ENCODE assay signal across 8 cellular contexts in genomic region chr7:135169936-135170222, GRCh38. TPM values are rescaled to one million over a fixed set of nuclear protein-coding genes. Genes with fewer than 3 reads are reported as not detected.
A peak's percentile ranks its signal among the peaks of the same experiment; 100 is the strongest.
DNase-seq lines count a peak whose midpoint lies in the region; ATAC-seq, FAIRE-seq and TF ChIP-seq lines count a peak whose summit lies in the region.

No MANE protein-coding gene starts in this region.

- ATAC-seq in HG03060 (IDR thresholded peaks at IDR 0.05; ENCODE audit: low read depth, unreplicated experiment) = peak; percentile 0
- ATAC-seq in activated naive CD4-positive, alpha-beta T cell treated with anti-CD3 and anti-CD28 coated beads, Interleukin-2, amount 50 U/mL, for 72 hours = no peak

- TF ChIP-seq CTCF in kidney (IDR thresholded peaks at IDR 0.05; ENCODE audit: borderline replicate concordance, extremely low read depth, insufficient read depth) = no peak
- no peak for TF ChIP-seq CTCF in thyroid gland (IDR thresholded peaks at IDR 0.05)

- no peaks in the 10 kb centered on the region for H3K9me3 Mint-ChIP-seq in activated naive CD4-positive, alpha-beta T cell treated with anti-CD3 and anti-CD28 coated beads, Interleukin-2, amount 50 U/mL, for 72 hours

- DNase-seq in COR-L47 (lab: John Stamatoyannopoulos, UW) (peak; percentile 30), kidney (no peak), thyroid gland (no peak), NCI-H1694 (lab: John Stamatoyannopoulos, UW) (no peak), NCI-H69 (lab: John Stamatoyannopoulos, UW) (no peak), epidermal melanocyte (ENCODE audit: insufficient read length, low spot score) (no peak)
- DNase-seq in activated naive CD4-positive, alpha-beta T cell treated with anti-CD3 and anti-CD28 coated beads, Interleukin-2, amount 50 U/mL, for 72 hours (ENCODE audit: low spot score in 2 of 2) = no peak

- WGBS in thyroid gland, 2 donors = 6 to 7% methylated on average over 8 to 9 of the region's 9 CpGs

- H3K27ac ChIP-seq in kidney (ENCODE audit: low read depth in 2 of 2, low read length in 2 of 2) = peak overlapping the region; percentile 91 to 98
- H3K27ac ChIP-seq in thyroid gland = peak overlapping the region; percentile 58 to 95 (median 92)

- H3K4me3 ChIP-seq in kidney (ENCODE audit: low read length in 2 of 2) (peak overlapping the region; percentile 81 to 85), thyroid gland (replicated peaks in 1 of 3) (peak overlapping the region; percentile 76 to 87 (median 76))

- H3K9me3 ChIP-seq in kidney (ENCODE audit: control insufficient read depth in 1 of 2, low read length in 2 of 2) (no peaks in the 10 kb centered on the region), thyroid gland (no peaks in the 10 kb centered on the region)

- H3K9ac ChIP-seq in kidney (ENCODE audit: low read length in 2 of 2) = peak overlapping the region; percentile 84 to 90

- H3K27me3 ChIP-seq in thyroid gland = no peaks in the 10 kb centered on the region

- peak overlapping the region; percentile 94 to 95 for H3K27ac Mint-ChIP-seq in activated naive CD4-positive, alpha-beta T cell treated with anti-CD3 and anti-CD28 coated beads, Interleukin-2, amount 50 U/mL, for 72 hours

- FAIRE-seq in kidney (lab: Jason Lieb, UNC) = no peak

- H3K36me3 ChIP-seq in kidney (ENCODE audit: control insufficient read depth in 1 of 2, insufficient read depth in 2 of 2, low read length in 2 of 2) (peaks cover 25 to 31% of the 10 kb centered on the region in 2 donors), thyroid gland (peaks cover 20 to 27% of the 10 kb centered on the region in 2 donors)

- peaks cover 41 to 42% of the 10 kb centered on the region in 2 donors for H3K4me1 ChIP-seq in kidney (ENCODE audit: control insufficient read depth in 1 of 2, insufficient read depth in 1 of 2, low read depth in 1 of 2, low read length in 2 of 2)
- H3K4me1 ChIP-seq in thyroid gland = peaks cover 20 to 44% of the 10 kb centered on the region in 2 donors

- intact Hi-C loops in kidney (cut with DNase I) (no loop called here), thyroid gland (cut with DNase I) (loop anchor here (5.0 to 10.0 kb wide), 2 partner anchors 183 to 515 kb away; partner anchors contain the start of gene AGBL3)

- peaks cover 30 to 50% of the 10 kb centered on the region in 2 donors for H3K36me3 Mint-ChIP-seq in activated naive CD4-positive, alpha-beta T cell treated with anti-CD3 and anti-CD28 coated beads, Interleukin-2, amount 50 U/mL, for 72 hours

- TF ChIP-seq POLR2A in thyroid gland (IDR thresholded peaks at IDR 0.05) = no peak

RNA-seq across cellular contexts. Expression of gene CYREN, which starts 0.6 kb away (rescaled TPM):
- 10 to 100 TPM; 27.2 to 28.2 TPM for total RNA-seq in activated naive CD4-positive, alpha-beta T cell treated with anti-CD3 and anti-CD28 coated beads, Interleukin-2, amount 50 U/mL, for 72 hours
- total RNA-seq in kidney (89.3 TPM), thyroid gland (10 to 100 TPM; 40.3 to 54.4 (median 46.8) TPM)
- 39.4 TPM for polyA plus RNA-seq in kidney (ENCODE audit: insufficient read depth, low read depth, low replicate concordance)

RNA-seq across cellular contexts. Expression of gene TMEM140, which starts 22.0 kb away (rescaled TPM):
- 10 to 100 TPM in 1 of 2 donors, 1 to 10 TPM in 1; 8.3 to 13.6 TPM for total RNA-seq in activated naive CD4-positive, alpha-beta T cell treated with anti-CD3 and anti-CD28 coated beads, Interleukin-2, amount 50 U/mL, for 72 hours
- total RNA-seq in kidney = 31.3 TPM
- 28.2 TPM for polyA plus RNA-seq in kidney (ENCODE audit: insufficient read depth, low read depth, low replicate concordance)
- total RNA-seq in thyroid gland = 10 to 100 TPM; 12.8 to 33.1 (median 14.3) TPM

RNA-seq across cellular contexts. Expression of gene WDR91, which starts 41.4 kb away (rescaled TPM):
- total RNA-seq in activated naive CD4-positive, alpha-beta T cell treated with anti-CD3 and anti-CD28 coated beads, Interleukin-2, amount 50 U/mL, for 72 hours = 10 to 100 TPM in 1 of 2 donors, 1 to 10 TPM in 1; 9.9 to 13.7 TPM
- total RNA-seq in kidney = 73.9 TPM
- 27.8 TPM for polyA plus RNA-seq in kidney (ENCODE audit: insufficient read depth, low read depth, low replicate concordance)
- 10 to 100 TPM in 1 of 4 donors, 1 to 10 TPM in 3; 8.4 to 34.4 (median 9.1) TPM for total RNA-seq in thyroid gland
